In genomic region chr19:23071087-23071511, GRCh38 we compare ENCODE assay signal across 8 cellular contexts. TPM values are rescaled to one million over a fixed set of nuclear protein-coding genes. Genes with fewer than 3 reads are reported as not detected.
DNase-seq lines count a peak whose midpoint lies in the region; ATAC-seq, FAIRE-seq and TF ChIP-seq lines count a peak whose summit lies in the region.
"Had no signal": no experiment of that assay in that cellular context is flagged by ENCODE, and none has a peak within 500 bp of the region (broad histone marks: within the 10 kb centered on the region; RNA-seq: fewer than 3 reads in every experiment).

No MANE protein-coding gene starts in this region.

- DNase-seq in GM12891 (ENCODE audit: insufficient read length, low spot score) (peak; percentile 23), NCI-H748 treated with DMSO at 0.1 percent for 48 hours (lab: John Stamatoyannopoulos, UW) (peak; percentile 7), Right ventricle myocardium superior (peak; percentile 54), spleen (no peak), SW 1271 (lab: John Stamatoyannopoulos, UW) (no peak), NCI-H1694 treated with DMSO at 0.1 percent for 48 hours (lab: John Stamatoyannopoulos, UW) (no peak)
- DNase-seq: NCI-H1105 had no signal

- no peak for TF ChIP-seq POLR2A in GM12891 (IDR thresholded peaks at IDR 0.05; ENCODE audit: low read depth, low read length)
- no peak for TF ChIP-seq POLR2A in spleen (IDR thresholded peaks at IDR 0.05)

- ATAC-seq in Right ventricle myocardium superior (ENCODE audit: poor library complexity) (peak; percentile 78), HG03439 (IDR thresholded peaks at IDR 0.05; ENCODE audit: unreplicated experiment) (no peak)

- H3K4me1 ChIP-seq in spleen: peaks cover 0 to 28% (median 11%) of the 10 kb centered on the region in 6 donors

- FAIRE-seq in GM12891 (lab: Jason Lieb, UNC): peak; percentile 100

- H3K27me3 ChIP-seq in spleen (replicated peaks in 1 of 7): peaks cover 0 to 52% (median 12%) of the 10 kb centered on the region in 7 donors

- H3K9me3 ChIP-seq in spleen: peaks cover 0 to 80% (median 8%) of the 10 kb centered on the region in 8 donors

- no peaks in the 10 kb centered on the region for H3K36me3 ChIP-seq in spleen

- intact Hi-C loops in Right ventricle myocardium superior (cut with DNase I) (no loop called here), spleen (cut with DNase I; ENCODE audit: low total_unique reads) (no loop called here)

- no peak overlapping the region for H3K27ac ChIP-seq in spleen

- WGBS in spleen, 5 donors: 2 to 10% (median 4%) methylated on average over 4 to 34 of the region's 34 CpGs

- peak overlapping the region in 6 of 8 donors; percentile 16 to 62 (median 25) for H3K4me3 ChIP-seq in spleen

- no peak for TF ChIP-seq CTCF in spleen (IDR thresholded peaks at IDR 0.05 in 8 of 11, conservative IDR thresholded peaks at IDR 0.05 in 3 of 11)

TF ChIP-seq in GM12891, 5 proteins besides CTCF, POLR2A, EP300 and RAD21:
- TF ChIP-seq POLR2AphosphoS5 (IDR thresholded peaks at IDR 0.05; ENCODE audit: low read depth, low read length): no peak
- no peak for TF ChIP-seq PAX5 (IDR thresholded peaks at IDR 0.05; ENCODE audit: insufficient read depth, low read length, severe bottlenecking)
- TF ChIP-seq SPI1 (IDR thresholded peaks at IDR 0.05; ENCODE audit: low read depth, low read length): no peak
- no peak for TF ChIP-seq TAF1 (IDR thresholded peaks at IDR 0.05; ENCODE audit: low read depth, low read length)
- TF ChIP-seq POU2F2 (IDR thresholded peaks at IDR 0.05; ENCODE audit: low read depth, low read length): no peak

RNA-seq across cellular contexts. Expression of gene ZNF730, which starts 45.7 kb away (rescaled TPM):
- polyA plus RNA-seq in GM12891 (2012; ENCODE audit: low read depth, missing spikeins): 0.60 TPM
- total RNA-seq in Right ventricle myocardium superior (not detected), spleen (1 to 10 TPM in 2 of 7 donors, under 1 TPM in 3, not detected in 2; 0.40 to 1.4 (median 0.80) TPM)
- under 1 TPM; 0.02 to 0.19 (median 0.11) TPM for polyA plus RNA-seq in spleen

Comparison
In these comparisons a context has a peak if more than half of its experiments do, and no peak if none do; other contexts are left out.
1. DNase-seq: peak in GM12891 (single experiment), NCI-H748 treated with DMSO at 0.1 percent for 48 hours (single experiment) and Right ventricle myocardium superior (single experiment); none in spleen (single experiment), SW 1271 (0 of 2) and NCI-H1694 treated with DMSO at 0.1 percent for 48 hours (single experiment).